In genomic region chr19:10915511-10916091, GRCh38 we compare ENCODE assay signal across 14 cellular contexts. TPM values are rescaled to one million over a fixed set of nuclear protein-coding genes. Genes with fewer than 3 reads are reported as not detected.
DNase-seq lines count a peak whose midpoint lies in the region; ATAC-seq and TF ChIP-seq lines count a peak whose summit lies in the region.
"Had no signal": no experiment of that assay in that cellular context is flagged by ENCODE, and none has a peak within 500 bp of the region (broad histone marks: within the 10 kb centered on the region; RNA-seq: fewer than 3 reads in every experiment).

No MANE protein-coding gene starts in this region.

- TF ChIP-seq CTCF in PC-3 (conservative IDR thresholded peaks at IDR 0.05; ENCODE audit: low read depth, low read length) = no peak

- H3K4me3 ChIP-seq in PC-3 (ENCODE audit: low read length) = no peak overlapping the region
- H3K4me3 ChIP-seq in esophagus (ENCODE audit: low read depth in 1 of 2, low read length in 2 of 2) = no peak overlapping the region
- H3K4me3 ChIP-seq: ascending aorta, heart right ventricle, SK-N-MC had no signal

- 73 to 75% methylated on average over 12 to 15 of the region's 15 CpGs for WGBS in esophagus, 2 donors

- no peaks in the 10 kb centered on the region for H3F3A ChIP-seq in PC-3 (ENCODE audit: low read length, unreplicated experiment)

- H3K79me2 ChIP-seq in PC-3 (ENCODE audit: low read length) = no peaks in the 10 kb centered on the region

- intact Hi-C loops in PC-3 (cut with micrococcal nuclease) = loop anchor here (5.0 kb wide), 1 partner anchor 43 kb away; the partner anchor contains the start of gene CARM1

- no peaks in the 10 kb centered on the region for H3K27me3 ChIP-seq in PC-3 (ENCODE audit: low read length)
- H3K27me3 ChIP-seq in esophagus (ENCODE audit: control insufficient read depth in 1 of 2, insufficient read depth in 2 of 2, low read length in 2 of 2) = no peaks in the 10 kb centered on the region
- H3K27me3 ChIP-seq: ascending aorta, heart right ventricle had no signal

- peaks cover 15% of the 10 kb centered on the region for H3K4me1 ChIP-seq in PC-3 (ENCODE audit: insufficient read depth, low read length)
- peaks cover 4 to 17% of the 10 kb centered on the region in 2 donors for H3K4me1 ChIP-seq in esophagus (ENCODE audit: control insufficient read depth in 2 of 2, insufficient read depth in 2 of 2, low read length in 1 of 2)
- H3K4me1 ChIP-seq: ascending aorta, heart right ventricle had no signal

- ATAC-seq in PC-3 (peak; percentile 98), HG02798 (IDR thresholded peaks at IDR 0.05; ENCODE audit: poor library complexity, unreplicated experiment) (no peak), GM21723 (IDR thresholded peaks at IDR 0.05; ENCODE audit: unreplicated experiment) (no peak)

- H3K36me3 ChIP-seq in PC-3 (ENCODE audit: low read depth, low read length) (peaks cover 19% of the 10 kb centered on the region), esophagus (ENCODE audit: control insufficient read depth in 2 of 2, insufficient read depth in 2 of 2, low read length in 1 of 2) (peaks cover 4 to 48% of the 10 kb centered on the region in 2 donors)

- peak overlapping the region; percentile 41 for H3K4me2 ChIP-seq in PC-3 (ENCODE audit: low read length)

- no peak overlapping the region for H3K9ac ChIP-seq in PC-3 (ENCODE audit: low read length)

- CTCF ChIA-PET in PC-3 (lab: Charles Lee) = interaction anchor here (0.6 to 1.8 kb wide), 2 partner anchors 45 to 57 kb away, joined by 11 to 12 read pairs; partner anchors contain the start of gene CARM1

- H3K9me2 ChIP-seq in PC-3 (replicated peaks; ENCODE audit: low read length) = no peaks in the 10 kb centered on the region

- POLR2A ChIA-PET in PC-3 (lab: Charles Lee; ENCODE audit: unreplicated experiment) = interaction anchor here (0.5 kb wide), 1 partner anchor 25 kb away, joined by 3 read pairs; no protein-coding TSS in a partner anchor

- no peak overlapping the region for H2AFZ ChIP-seq in PC-3 (ENCODE audit: low read length)

- H3K9me3 ChIP-seq in PC-3 (ENCODE audit: low read length) = no peaks in the 10 kb centered on the region
- no peaks in the 10 kb centered on the region for H3K9me3 ChIP-seq in esophagus (ENCODE audit: control insufficient read depth in 2 of 2, insufficient read depth in 1 of 2, low read depth in 1 of 2, low read length in 1 of 2)
- H3K9me3 ChIP-seq: ascending aorta, heart right ventricle had no signal

- H4K20me1 ChIP-seq in PC-3 (ENCODE audit: low read length) = no peaks in the 10 kb centered on the region

- no TSS peak for BruUV-seq in PC-3 (replicated peaks; lab: Mats Ljungman, UMichigan)

- peak; percentile 95 for DNase-seq in GM03348 (ENCODE audit: low spot score)
- DNase-seq in PC-3 = peak; percentile 88
- peak; percentile 40 for DNase-seq in renal cortical epithelial cell (ENCODE audit: low read depth)
- no peak for DNase-seq in effector CD4-positive, alpha-beta T cell
- no peak for DNase-seq in medulla oblongata (ENCODE audit: extremely low spot score)
- DNase-seq: activated CD4-positive, alpha-beta memory T cell treated with anti-CD3 and anti-CD28 coated beads, Interleukin-2, amount 10 ng/mL, durations not matched to agents 7 days and 5 days; DMS79; heart right ventricle; NCI-H1930 had no signal

- H3K27ac ChIP-seq in PC-3 (ENCODE audit: low read length) (peak overlapping the region; percentile 47), esophagus (ENCODE audit: low read depth in 2 of 2, low read length in 1 of 2) (peak overlapping the region; percentile 75 to 85)
- H3K27ac ChIP-seq: ascending aorta, heart right ventricle, SK-N-MC had no signal

RNA-seq across cellular contexts. Expression of gene YIPF2, which starts 12.8 kb away (rescaled TPM):
- total RNA-seq in PC-3 (2014; rRNA removed) (126 and 131 TPM in 2 replicates), renal cortical epithelial cell (67.5 and 148 TPM in 2 replicates)
- 10 to 100 TPM; 37.3 to 47.7 TPM for polyA plus RNA-seq in esophagus

RNA-seq across cellular contexts. Expression of gene TIMM29, which starts 13.0 kb away (rescaled TPM):
- total RNA-seq in PC-3 (2014; rRNA removed) (60.7 and 90.1 TPM in 2 replicates), renal cortical epithelial cell (38.9 and 48.6 TPM in 2 replicates)
- polyA plus RNA-seq in esophagus = 10 to 100 TPM; 14.1 to 16.7 TPM

RNA-seq across cellular contexts. Expression of gene CARM1, which starts 44.2 kb away (rescaled TPM):
- 56.2 and 57.1 TPM in 2 replicates for total RNA-seq in PC-3 (2014; rRNA removed)
- polyA plus RNA-seq in esophagus = 10 to 100 TPM; 28.5 to 35.7 TPM
- 18.6 and 37.3 TPM in 2 replicates for total RNA-seq in renal cortical epithelial cell

RNA-seq across cellular contexts. Expression of gene SMARCA4, which starts 45.2 kb away (rescaled TPM):
- 197 and 316 TPM in 2 replicates for total RNA-seq in PC-3 (2014; rRNA removed)
- polyA plus RNA-seq in esophagus = 100 to 1,000 TPM in 1 of 2 donors, 10 to 100 TPM in 1; 66.8 to 113 TPM
- total RNA-seq in renal cortical epithelial cell = 83.0 and 313 TPM in 2 replicates

Comparison
In these comparisons a context has a peak if more than half of its experiments do, and no peak if none do; other contexts are left out.
1. DNase-seq: peak in GM03348 (single experiment), PC-3 (single experiment) and renal cortical epithelial cell (single experiment); none in effector CD4-positive, alpha-beta T cell (single experiment) and medulla oblongata (single experiment).